ENCODE assay signal across 10 cellular contexts in the genomic region with DNA sequence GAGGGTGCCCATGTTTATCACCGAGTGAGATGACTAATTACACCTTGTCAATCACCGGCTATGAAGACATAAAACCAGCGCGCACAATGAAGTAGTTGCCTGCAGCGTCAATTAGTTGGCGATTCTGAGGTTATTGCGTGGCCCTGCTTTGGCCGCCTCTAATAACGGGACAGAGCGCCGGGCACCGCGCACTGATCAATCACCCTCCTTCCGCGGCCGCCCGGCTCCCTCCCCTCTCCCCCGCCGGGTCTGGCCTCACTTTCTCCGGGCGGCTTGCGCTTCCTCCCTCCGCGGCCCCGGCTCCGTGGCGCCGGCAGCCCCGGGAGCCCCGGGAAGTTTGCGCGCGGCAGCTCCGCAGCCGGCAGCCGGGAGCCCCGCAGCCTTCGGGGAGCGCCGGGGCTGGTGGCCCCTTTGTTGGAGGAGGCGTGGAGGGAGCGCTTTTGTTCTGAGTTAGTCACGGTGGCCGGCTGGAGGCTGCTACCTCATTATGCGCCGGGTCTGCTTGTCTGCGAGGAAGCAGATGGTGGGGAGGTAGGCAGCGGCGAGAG. TPM values are rescaled to one million over a fixed set of nuclear protein-coding genes. Genes with fewer than 3 reads are reported as not detected.
DNase-seq lines count a peak whose midpoint lies in the region; ATAC-seq lines count a peak whose summit lies in the region.
"Had no signal": no experiment of that assay in that cellular context is flagged by ENCODE, and none has a peak within 500 bp of the region (broad histone marks: within the 10 kb centered on the region; RNA-seq: fewer than 3 reads in every experiment).

No MANE protein-coding gene starts in this region.

- H3K9ac ChIP-seq in skeletal muscle satellite cell (ENCODE audit: low read depth, low read length): no peak overlapping the region

- no peaks in the 10 kb centered on the region for H3K36me3 ChIP-seq in skeletal muscle satellite cell (ENCODE audit: insufficient read depth, low read length)

- DNase-seq in NCI-H82 (lab: John Stamatoyannopoulos, UW) (peak; percentile 65), NCI-H82 treated with DMSO at 0.1 percent for 48 hours (lab: John Stamatoyannopoulos, UW; ENCODE audit: unreplicated experiment) (no peak), NCI-H146 (lab: John Stamatoyannopoulos, UW) (peak; percentile 42), occipital lobe (lab: John Stamatoyannopoulos, UW) (no peak)
- DNase-seq: OCI-M1 had no signal

- no peaks in the 10 kb centered on the region for H3K9me3 ChIP-seq in skeletal muscle satellite cell (replicated peaks; ENCODE audit: low read length)

- H3K27me3 ChIP-seq in skeletal muscle satellite cell (ENCODE audit: control insufficient read depth, insufficient read depth, low read length): peaks cover 75% of the 10 kb centered on the region

- peak overlapping the region; percentile 47 for H3K27ac ChIP-seq in cingulate gyrus (ENCODE audit: low read depth, low read length)

- ATAC-seq in HG03039 (IDR thresholded peaks at IDR 0.05; ENCODE audit: unreplicated experiment): no peak
- no peak for ATAC-seq in GM21360 (IDR thresholded peaks at IDR 0.05; ENCODE audit: unreplicated experiment)

- H3K4me1 ChIP-seq in skeletal muscle satellite cell (ENCODE audit: control insufficient read depth, insufficient read depth, low read length): peaks cover 27% of the 10 kb centered on the region

- H3K4me2 ChIP-seq in skeletal muscle satellite cell (ENCODE audit: low read length): peak overlapping the region; percentile 59

- H3K4me3 ChIP-seq in skeletal muscle satellite cell (ENCODE audit: low read length): peak overlapping the region; percentile 17

RNA-seq across cellular contexts. Expression of gene LHX2, which starts 3.2 kb away (rescaled TPM):
- not detected in 2 replicates for total RNA-seq in skeletal muscle satellite cell (2012; rRNA removed)
- total RNA-seq in occipital lobe: 189 TPM
- total RNA-seq: CD4-positive, CD25-positive, alpha-beta regulatory T cell had no signal

Comparison
In these comparisons a context has a peak if more than half of its experiments do, and no peak if none do; other contexts are left out.
1. DNase-seq: peak in NCI-H82 (single experiment) and NCI-H146 (single experiment); none in NCI-H82 treated with DMSO at 0.1 percent for 48 hours (single experiment) and occipital lobe (single experiment).